In the genomic region with DNA sequence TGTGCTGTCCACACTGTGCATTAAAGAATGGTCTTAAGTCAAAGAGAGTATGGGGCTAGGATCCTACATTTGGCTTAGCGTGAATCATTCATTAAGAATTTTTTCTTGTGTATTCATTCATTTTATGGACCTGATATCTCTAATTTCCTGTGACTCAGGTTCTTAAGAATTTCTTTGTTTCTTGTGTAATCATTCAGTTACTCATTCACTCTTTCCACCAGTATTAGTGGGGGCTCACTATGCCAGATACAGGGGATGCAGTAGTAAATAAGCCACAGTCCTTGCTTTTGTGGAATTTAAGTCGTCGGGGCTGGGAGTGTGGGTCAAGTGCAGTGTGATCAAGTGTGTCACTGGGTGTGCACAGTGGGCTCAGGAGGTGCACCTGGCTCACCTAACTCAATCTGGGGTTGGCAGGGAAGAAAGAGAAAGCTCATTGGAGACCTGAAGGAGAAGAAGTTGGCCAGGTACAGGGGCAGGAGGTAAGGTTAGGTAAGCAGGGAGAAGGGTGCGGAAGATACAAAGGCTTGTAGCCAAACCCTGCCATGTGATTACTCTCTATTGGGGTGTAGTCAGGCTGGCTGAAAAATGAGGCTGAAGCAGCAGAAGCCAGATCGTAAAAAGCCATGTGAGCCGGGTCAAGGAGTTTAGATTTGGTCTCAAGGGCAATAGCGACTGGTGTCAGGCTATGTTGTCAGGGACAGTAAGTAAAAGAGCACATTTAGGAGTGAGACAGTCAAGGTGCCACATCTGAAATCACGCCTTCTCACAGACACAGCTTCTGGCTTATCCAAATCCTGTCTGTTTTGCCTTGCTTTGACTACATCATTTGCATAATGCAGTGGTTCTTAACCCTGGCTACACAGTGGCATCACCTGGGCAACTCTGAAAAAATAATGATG, we compare ENCODE assay signal across 9 cellular contexts.
A peak's percentile ranks its signal among the peaks of the same experiment; 100 is the strongest.
DNase-seq lines count a peak whose midpoint lies in the region; ATAC-seq, FAIRE-seq and TF ChIP-seq lines count a peak whose summit lies in the region.
"Had no signal": no experiment of that assay in that cellular context is flagged by ENCODE, and none has a peak within 500 bp of the region (broad histone marks: within the 10 kb centered on the region; RNA-seq: fewer than 3 reads in every experiment).

No MANE protein-coding gene starts in this region.

- peak overlapping the region in 1 of 2 donors; percentile 45 for H3K27ac ChIP-seq in small intestine (ENCODE audit: low read depth in 1 of 2, low read length in 1 of 2)

- FAIRE-seq in RCC 7860 (lab: Jason Lieb, UNC) (peak; percentile 98), small intestine (lab: Jason Lieb, UNC) (no peak)

- no peaks in the 10 kb centered on the region for H3K27me3 ChIP-seq in small intestine (ENCODE audit: control insufficient read depth in 2 of 2, insufficient read depth in 2 of 2, low read length in 2 of 2)

- H3K4me1 ChIP-seq in small intestine (ENCODE audit: control insufficient read depth in 2 of 2, insufficient read depth in 1 of 2, low read depth in 1 of 2, low read length in 1 of 2) = no peaks in the 10 kb centered on the region

- H3K9me3 ChIP-seq in small intestine (ENCODE audit: control insufficient read depth, low read depth) = no peaks in the 10 kb centered on the region

- DNase-seq in RCC 7860 (ENCODE audit: low spot score) (peak; percentile 96), fibroblast of peridontal ligament (ENCODE audit: extremely low read depth) (peak; percentile 79), small intestine (peak; percentile 51), anterior cingulate cortex (lab: John Stamatoyannopoulos, UW) (no peak), erythroblast (lab: John Stamatoyannopoulos, UW) (no peak)
- no peak for DNase-seq in activated CD4-positive, alpha-beta T cell treated with anti-CD3 and anti-CD28 coated beads, Interleukin-2, amount 50 U/mL, for 48 hours
- DNase-seq: MM.1S had no signal

- no peaks in the 10 kb centered on the region for H3K36me3 ChIP-seq in small intestine (ENCODE audit: control insufficient read depth in 2 of 2, insufficient read depth in 2 of 2, low read length in 2 of 2)

- no peak overlapping the region for H3K4me3 ChIP-seq in small intestine (ENCODE audit: low read depth in 1 of 2, low read length in 2 of 2)

- ATAC-seq in GM19452 (IDR thresholded peaks at IDR 0.05; ENCODE audit: unreplicated experiment) (peak; percentile 61), HG03571 (IDR thresholded peaks at IDR 0.05; ENCODE audit: unreplicated experiment) (no peak)

- no peak for TF ChIP-seq POLR2A in erythroblast (IDR thresholded peaks at IDR 0.05; ENCODE audit: low read length)

- 26 to 68% (median 47%) methylated on average over 8 of the region's 8 CpGs for WGBS in small intestine, 3 donors

Comparison
In these comparisons a context has a peak if more than half of its experiments do, and no peak if none do; other contexts are left out.
1. DNase-seq: peak in RCC 7860 (single experiment), fibroblast of peridontal ligament (single experiment) and small intestine (single experiment); none in activated CD4-positive, alpha-beta T cell treated with anti-CD3 and anti-CD28 coated beads, Interleukin-2, amount 50 U/mL, for 48 hours (0 of 2), anterior cingulate cortex (0 of 58) and erythroblast (0 of 2).